In the genomic region with DNA sequence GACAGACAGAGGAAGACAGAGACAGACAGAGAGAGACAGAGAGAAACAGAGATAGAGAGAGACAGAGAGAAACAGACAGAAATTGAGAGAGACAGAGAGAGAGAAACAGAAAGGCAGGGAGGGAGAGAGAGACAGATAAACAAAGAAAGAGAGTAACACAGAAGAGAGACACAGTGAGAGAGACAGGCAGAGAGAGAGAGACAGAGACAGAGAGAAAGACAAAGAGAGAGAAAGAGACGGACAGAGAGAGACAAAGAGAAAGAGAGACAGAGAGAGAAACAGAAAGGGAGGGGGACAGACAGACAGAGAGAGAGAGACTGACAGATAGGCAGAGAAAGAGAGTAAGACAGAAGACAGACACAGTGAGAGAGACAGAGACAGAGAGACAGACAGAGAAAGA, we compare ENCODE assay signal across 34 cellular contexts.
"Had no signal": no experiment of that assay in that cellular context is flagged by ENCODE, and none has a peak within 500 bp of the region (broad histone marks: within the 10 kb centered on the region; RNA-seq: fewer than 3 reads in every experiment).

No MANE protein-coding gene starts in this region.

- H3K36me3 ChIP-seq: ascending aorta, cardiac muscle cell, gastrocnemius medialis, ovary, thoracic aorta, upper lobe of left lung, vagina had no signal

- H3K4me1 ChIP-seq: ascending aorta, vagina had no signal

- H3K9me3 Mint-ChIP-seq: activated CD4-positive, alpha-beta T cell treated with anti-CD3 and anti-CD28 coated beads, Interleukin-2, amount 10 ng/mL, durations not matched to agents 7 days and 5 days; activated naive CD4-positive, alpha-beta T cell treated with anti-CD3 and anti-CD28 coated beads, Interleukin-2, amount 10 ng/mL, durations not matched to agents 7 days and 5 days; activated naive CD8-positive, alpha-beta T cell treated with anti-CD3 and anti-CD28 coated beads, Interleukin-2, amount 10 ng/mL, durations not matched to agents 7 days and 5 days; activated T-cell treated with anti-CD3 and anti-CD28 coated beads, Interleukin-2, amount 50 U/mL, for 24 hours; brain; stimulated activated naive CD8-positive, alpha-beta T cell treated with anti-CD3 and anti-CD28 coated beads, Interleukin-15, Interleukin-2, amounts not matched to agents 100 ng/mL and 50 ng/mL, for 24 hours had no signal

- H3K36me3 Mint-ChIP-seq: activated naive CD4-positive, alpha-beta T cell treated with anti-CD3 and anti-CD28 coated beads, Interleukin-2, amount 10 ng/mL, durations not matched to agents 7 days and 5 days; activated naive CD8-positive, alpha-beta T cell treated with anti-CD3 and anti-CD28 coated beads, Interleukin-2, amount 10 ng/mL, durations not matched to agents 7 days and 5 days; brain; naive thymus-derived CD4-positive, alpha-beta T cell; stimulated activated effector memory CD8-positive, alpha-beta T cell treated with anti-CD3 and anti-CD28 coated beads, Interleukin-12 subunit alpha, Interleukin-12 subunit beta, amount 100 ng/mL, for 72 hours had no signal

- DNase-seq: activated CD4-positive, alpha-beta memory T cell treated with anti-CD3 and anti-CD28 coated beads, Interleukin-2, amount 10 ng/mL, durations not matched to agents 7 days and 5 days; activated CD4-positive, alpha-beta T cell treated with anti-CD3 and anti-CD28 coated beads, Interleukin-2, amount 10 ng/mL, durations not matched to agents 7 days and 5 days; activated CD4-positive, CD25-positive, alpha-beta regulatory T cell treated with anti-CD3 and anti-CD28 coated beads, Interleukin-2, amount 50 U/mL, for 72 hours; activated CD8-positive, alpha-beta memory T cell treated with anti-CD3 and anti-CD28 coated beads, Interleukin-2, amount 50 U/mL, for 48 hours; activated gamma-delta T cell; activated naive CD4-positive, alpha-beta T cell treated with anti-CD3 and anti-CD28 coated beads, Interleukin-2, amount 10 ng/mL, durations not matched to agents 7 days and 5 days; activated naive CD8-positive, alpha-beta T cell treated with anti-CD3 and anti-CD28 coated beads, Interleukin-2, amount 10 ng/mL, durations not matched to agents 7 days and 5 days; activated T-cell treated with anti-CD3 and anti-CD28 coated beads, Interleukin-2, amount 50 U/mL, for 24 hours; cerebellar nuclear complex; dorsolateral prefrontal cortex; effector memory CD4-positive, alpha-beta T cell; erythroblast; gastrocnemius medialis; hypothalamus; immature natural killer cell; kidney; left colon; midbrain; naive thymus-derived CD4-positive, alpha-beta T cell; ovary; retina; stimulated activated CD4-positive, alpha-beta T cell treated with anti-CD3 and anti-CD28 coated beads, Interleukin-4, amount 100 ng/mL, for 24 hours; upper lobe of left lung had no signal

- H3K4me3 Mint-ChIP-seq: activated CD4-positive, alpha-beta memory T cell treated with anti-CD3 and anti-CD28 coated beads, Interleukin-2, amount 10 ng/mL, durations not matched to agents 7 days and 5 days; activated CD4-positive, alpha-beta T cell treated with anti-CD3 and anti-CD28 coated beads, Interleukin-2, amount 10 ng/mL, durations not matched to agents 7 days and 5 days; activated naive CD4-positive, alpha-beta T cell treated with anti-CD3 and anti-CD28 coated beads, Interleukin-2, amount 10 ng/mL, durations not matched to agents 7 days and 5 days; activated naive CD8-positive, alpha-beta T cell treated with anti-CD3 and anti-CD28 coated beads, Interleukin-2, amount 10 ng/mL, durations not matched to agents 7 days and 5 days; activated T-cell treated with anti-CD3 and anti-CD28 coated beads, Interleukin-2, amount 50 U/mL, for 24 hours; brain; immature natural killer cell; naive thymus-derived CD4-positive, alpha-beta T cell; stimulated activated effector memory CD8-positive, alpha-beta T cell treated with anti-CD3 and anti-CD28 coated beads, Interleukin-12 subunit alpha, Interleukin-12 subunit beta, amount 100 ng/mL, for 72 hours; stimulated activated naive CD8-positive, alpha-beta T cell treated with anti-CD3 and anti-CD28 coated beads, Interleukin-15, Interleukin-2, amounts not matched to agents 100 ng/mL and 50 ng/mL, for 24 hours had no signal

- H3K27ac Mint-ChIP-seq: activated CD4-positive, alpha-beta memory T cell treated with anti-CD3 and anti-CD28 coated beads, Interleukin-2, amount 10 ng/mL, durations not matched to agents 7 days and 5 days; activated CD4-positive, alpha-beta T cell treated with anti-CD3 and anti-CD28 coated beads, Interleukin-2, amount 10 ng/mL, durations not matched to agents 7 days and 5 days; activated naive CD4-positive, alpha-beta T cell treated with anti-CD3 and anti-CD28 coated beads, Interleukin-2, amount 10 ng/mL, durations not matched to agents 7 days and 5 days; activated naive CD8-positive, alpha-beta T cell treated with anti-CD3 and anti-CD28 coated beads, Interleukin-2, amount 10 ng/mL, durations not matched to agents 7 days and 5 days; activated T-cell treated with anti-CD3 and anti-CD28 coated beads, Interleukin-2, amount 50 U/mL, for 24 hours; brain; immature natural killer cell; naive thymus-derived CD4-positive, alpha-beta T cell; progenitor cell of endocrine pancreas; stimulated activated effector memory CD8-positive, alpha-beta T cell treated with anti-CD3 and anti-CD28 coated beads, Interleukin-12 subunit alpha, Interleukin-12 subunit beta, amount 100 ng/mL, for 72 hours; stimulated activated naive CD8-positive, alpha-beta T cell treated with anti-CD3 and anti-CD28 coated beads, Interleukin-15, Interleukin-2, amounts not matched to agents 100 ng/mL and 50 ng/mL, for 24 hours had no signal

- ATAC-seq: gastrocnemius medialis; left colon; naive thymus-derived CD4-positive, alpha-beta T cell; sciatic nerve; stimulated activated effector memory CD8-positive, alpha-beta T cell treated with anti-CD3 and anti-CD28 coated beads, Interleukin-12 subunit alpha, Interleukin-12 subunit beta, amount 100 ng/mL, for 72 hours had no signal

- H3K9me3 ChIP-seq: ascending aorta, gastrocnemius medialis, ovary, thoracic aorta, upper lobe of left lung, vagina had no signal

- H3K27ac ChIP-seq: ascending aorta, cardiac muscle cell, coronary artery, dorsolateral prefrontal cortex, gastrocnemius medialis, ovary, skin epidermis, thoracic aorta, upper lobe of left lung, vagina had no signal

- H3K27me3 Mint-ChIP-seq: activated CD4-positive, alpha-beta memory T cell treated with anti-CD3 and anti-CD28 coated beads, Interleukin-2, amount 10 ng/mL, durations not matched to agents 7 days and 5 days; activated CD4-positive, alpha-beta T cell treated with anti-CD3 and anti-CD28 coated beads, Interleukin-2, amount 10 ng/mL, durations not matched to agents 7 days and 5 days; activated naive CD4-positive, alpha-beta T cell treated with anti-CD3 and anti-CD28 coated beads, Interleukin-2, amount 10 ng/mL, durations not matched to agents 7 days and 5 days; activated naive CD8-positive, alpha-beta T cell treated with anti-CD3 and anti-CD28 coated beads, Interleukin-2, amount 10 ng/mL, durations not matched to agents 7 days and 5 days; activated T-cell treated with anti-CD3 and anti-CD28 coated beads, Interleukin-2, amount 50 U/mL, for 24 hours; brain; progenitor cell of endocrine pancreas; stimulated activated naive CD8-positive, alpha-beta T cell treated with anti-CD3 and anti-CD28 coated beads, Interleukin-15, Interleukin-2, amounts not matched to agents 100 ng/mL and 50 ng/mL, for 24 hours had no signal

- H3K27me3 ChIP-seq: ascending aorta, cardiac muscle cell, ovary, vagina had no signal

- H3K4me3 ChIP-seq: ascending aorta, cardiac muscle cell, coronary artery, dorsolateral prefrontal cortex, gastrocnemius medialis, ovary, skin epidermis, thoracic aorta, upper lobe of left lung, vagina had no signal

- H3K4me1 Mint-ChIP-seq: brain; immature natural killer cell; stimulated activated effector memory CD8-positive, alpha-beta T cell treated with anti-CD3 and anti-CD28 coated beads, Interleukin-12 subunit alpha, Interleukin-12 subunit beta, amount 100 ng/mL, for 72 hours had no signal
